Comparison of ENCODE assay signal across 8 cellular contexts in the genomic region with DNA sequence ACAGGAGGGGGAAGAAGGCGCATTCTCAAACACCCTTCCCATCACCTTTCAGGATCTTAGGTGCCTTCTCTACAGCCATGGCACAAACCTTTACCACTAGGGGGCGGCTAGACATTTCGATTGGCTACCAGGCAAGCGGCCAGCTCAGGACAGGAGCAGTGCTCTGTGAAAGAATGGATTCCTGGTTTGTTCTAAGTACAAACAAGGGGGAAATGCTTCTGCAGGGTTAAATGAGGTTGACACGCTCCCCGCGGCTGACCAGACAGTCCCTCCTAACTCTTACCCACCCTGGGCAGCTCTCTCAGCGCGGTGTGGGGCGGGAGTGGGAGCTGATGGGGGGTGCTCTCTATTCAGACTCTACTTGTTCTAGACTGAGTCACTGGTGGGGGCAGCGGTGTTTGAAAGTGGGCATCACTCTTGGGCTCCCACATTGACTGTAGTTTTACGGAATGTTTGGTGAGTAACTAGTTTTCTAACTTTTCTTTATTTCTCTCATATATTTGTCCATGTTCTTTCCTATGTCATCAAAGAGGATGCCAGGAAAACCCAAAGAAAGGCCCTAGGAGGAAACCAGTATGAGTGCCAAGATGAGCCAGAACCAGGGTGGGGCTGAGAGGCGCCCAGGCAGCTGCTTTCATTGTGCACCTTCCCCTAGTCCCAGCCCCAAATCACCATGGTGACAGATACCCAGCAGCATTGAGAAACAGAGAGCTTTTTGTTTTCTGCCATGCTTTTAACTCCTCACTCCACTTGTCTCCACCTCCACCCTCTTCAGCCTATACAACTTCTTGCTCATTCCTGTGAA.
A peak's percentile ranks its signal among the peaks of the same experiment; 100 is the strongest.
DNase-seq lines count a peak whose midpoint lies in the region; ATAC-seq and TF ChIP-seq lines count a peak whose summit lies in the region.

No MANE protein-coding gene starts in this region.

- POLR2A ChIA-PET in activated CD4-positive, alpha-beta memory T cell treated with anti-CD3 and anti-CD28 coated beads, Interleukin-2, amount 10 ng/mL, durations not matched to agents 7 days and 5 days (lab: Charles Lee) = no interaction called here

- TF ChIP-seq CTCF in fibroblast of pulmonary artery (IDR thresholded peaks at IDR 0.05; ENCODE audit: low read length, missing control alignments) (peak; percentile 87), type B pancreatic cell (conservative IDR thresholded peaks at IDR 0.05) (peak; percentile 90)

- no peak overlapping the region for H3K4me3 Mint-ChIP-seq in activated CD4-positive, alpha-beta memory T cell treated with anti-CD3 and anti-CD28 coated beads, Interleukin-2, amount 10 ng/mL, durations not matched to agents 7 days and 5 days
- no peak overlapping the region for H3K4me3 Mint-ChIP-seq in natural killer cell treated with Interleukin-12 subunit alpha and Interleukin-12 subunit beta and Interleukin-15 and Interleukin-18, amount 100 ng/mL, for 72 hours
- no peak overlapping the region for H3K4me3 Mint-ChIP-seq in type B pancreatic cell

- H3K27ac Mint-ChIP-seq in activated CD4-positive, alpha-beta memory T cell treated with anti-CD3 and anti-CD28 coated beads, Interleukin-2, amount 10 ng/mL, durations not matched to agents 7 days and 5 days = no peak overlapping the region
- H3K27ac Mint-ChIP-seq in natural killer cell treated with Interleukin-12 subunit alpha and Interleukin-12 subunit beta and Interleukin-15 and Interleukin-18, amount 100 ng/mL, for 72 hours = no peak overlapping the region
- H3K27ac Mint-ChIP-seq in type B pancreatic cell = peak overlapping the region; percentile 65

- H3K27me3 Mint-ChIP-seq in activated CD4-positive, alpha-beta memory T cell treated with anti-CD3 and anti-CD28 coated beads, Interleukin-2, amount 10 ng/mL, durations not matched to agents 7 days and 5 days = peaks cover 5% of the 10 kb centered on the region
- peaks cover 18 to 25% of the 10 kb centered on the region in 2 donors for H3K27me3 Mint-ChIP-seq in natural killer cell treated with Interleukin-12 subunit alpha and Interleukin-12 subunit beta and Interleukin-15 and Interleukin-18, amount 100 ng/mL, for 72 hours
- peaks cover 15% of the 10 kb centered on the region for H3K27me3 Mint-ChIP-seq in type B pancreatic cell

- H3K36me3 Mint-ChIP-seq in activated CD4-positive, alpha-beta memory T cell treated with anti-CD3 and anti-CD28 coated beads, Interleukin-2, amount 10 ng/mL, durations not matched to agents 7 days and 5 days (ENCODE audit: low read depth) = no peaks in the 10 kb centered on the region
- H3K36me3 Mint-ChIP-seq in natural killer cell treated with Interleukin-12 subunit alpha and Interleukin-12 subunit beta and Interleukin-15 and Interleukin-18, amount 100 ng/mL, for 72 hours = no peaks in the 10 kb centered on the region
- no peaks in the 10 kb centered on the region for H3K36me3 Mint-ChIP-seq in type B pancreatic cell

- no peaks in the 10 kb centered on the region for H3K4me1 Mint-ChIP-seq in activated CD4-positive, alpha-beta memory T cell treated with anti-CD3 and anti-CD28 coated beads, Interleukin-2, amount 10 ng/mL, durations not matched to agents 7 days and 5 days
- no peaks in the 10 kb centered on the region for H3K4me1 Mint-ChIP-seq in natural killer cell treated with Interleukin-12 subunit alpha and Interleukin-12 subunit beta and Interleukin-15 and Interleukin-18, amount 100 ng/mL, for 72 hours (ENCODE audit: low read depth in 2 of 2)
- peaks cover 14% of the 10 kb centered on the region for H3K4me1 Mint-ChIP-seq in type B pancreatic cell (ENCODE audit: unreplicated experiment)

- DNase-seq in DMS53 treated with DMSO at 0.1 percent for 48 hours (lab: John Stamatoyannopoulos, UW; ENCODE audit: unreplicated experiment) (peak; percentile 68), NCI-H510A treated with DMSO at 0.1 percent for 48 hours (lab: John Stamatoyannopoulos, UW) (peak; percentile 27), fibroblast of pulmonary artery (ENCODE audit: low read depth) (peak; percentile 89), type B pancreatic cell (ENCODE audit: extremely low spot score, unreplicated experiment) (peak; percentile 76)
- peak; percentile 39 for DNase-seq in activated CD4-positive, alpha-beta memory T cell treated with anti-CD3 and anti-CD28 coated beads, Interleukin-2, amount 10 ng/mL, durations not matched to agents 7 days and 5 days
- DNase-seq in natural killer cell treated with Interleukin-12 subunit alpha and Interleukin-12 subunit beta and Interleukin-15 and Interleukin-18, amount 100 ng/mL, for 72 hours (ENCODE audit: low spot score) = peak; percentile 64

- H3K4me3 ChIP-seq in fibroblast of pulmonary artery (replicated peaks; ENCODE audit: low read depth, low read length) = peak overlapping the region; percentile 5

- H3K9me3 Mint-ChIP-seq in activated CD4-positive, alpha-beta memory T cell treated with anti-CD3 and anti-CD28 coated beads, Interleukin-2, amount 10 ng/mL, durations not matched to agents 7 days and 5 days = no peaks in the 10 kb centered on the region
- H3K9me3 Mint-ChIP-seq in natural killer cell treated with Interleukin-12 subunit alpha and Interleukin-12 subunit beta and Interleukin-15 and Interleukin-18, amount 100 ng/mL, for 72 hours = no peaks in the 10 kb centered on the region
- no peaks in the 10 kb centered on the region for H3K9me3 Mint-ChIP-seq in type B pancreatic cell

- CTCF ChIA-PET in activated CD4-positive, alpha-beta memory T cell treated with anti-CD3 and anti-CD28 coated beads, Interleukin-2, amount 10 ng/mL, durations not matched to agents 7 days and 5 days (lab: Charles Lee) = interaction anchor here (0.5 to 2.3 kb wide), 7 partner anchors 15 to 491 kb away, joined by 3 to 8 read pairs (median 3); no protein-coding TSS in a partner anchor

- ATAC-seq in GM19468 (IDR thresholded peaks at IDR 0.05; ENCODE audit: extremely low read depth, unreplicated experiment) (peak; percentile 65), HG03565 (IDR thresholded peaks at IDR 0.05; ENCODE audit: unreplicated experiment) (peak; percentile 91)
- peak; percentile 51 to 67 for ATAC-seq in natural killer cell treated with Interleukin-12 subunit alpha and Interleukin-12 subunit beta and Interleukin-15 and Interleukin-18, amount 100 ng/mL, for 72 hours

Comparison
In these comparisons a context has a peak if more than half of its experiments do, and no peak if none do; other contexts are left out.
1. Peak in every context shown above with its lines: DNase-seq, ATAC-seq and H3K4me3 ChIP-seq.
2. DNase-seq: peak in every context shown above with its lines; median percentile 89 in fibroblast of pulmonary artery; 76 in type B pancreatic cell; 68 in DMS53 treated with DMSO at 0.1 percent for 48 hours; 64 in natural killer cell treated with Interleukin-12 subunit alpha and Interleukin-12 subunit beta and Interleukin-15 and Interleukin-18, amount 100 ng/mL, for 72 hours; 39 in activated CD4-positive, alpha-beta memory T cell treated with anti-CD3 and anti-CD28 coated beads, Interleukin-2, amount 10 ng/mL, durations not matched to agents 7 days and 5 days; 27 in NCI-H510A treated with DMSO at 0.1 percent for 48 hours.